In genomic region chrX:115892787-115893671, GRCh38 we compare ENCODE assay signal across 9 cellular contexts.
DNase-seq lines count a peak whose midpoint lies in the region; ATAC-seq lines count a peak whose summit lies in the region.
"Had no signal": no experiment of that assay in that cellular context is flagged by ENCODE, and none has a peak within 500 bp of the region (broad histone marks: within the 10 kb centered on the region; RNA-seq: fewer than 3 reads in every experiment).

No MANE protein-coding gene starts in this region.

- no peak overlapping the region for H3K27ac Mint-ChIP-seq in stimulated activated memory B cell treated with anti-CD40 and anti-IgM and Interleukin-4, amounts not matched to agents 10 μg/mL and 1 μg/mL and 100 μg/mL, for 72 hours
- H3K27ac Mint-ChIP-seq: activated naive CD8-positive, alpha-beta T cell treated with anti-CD3 and anti-CD28 coated beads, Interleukin-2, amount 10 ng/mL, durations not matched to agents 7 days and 5 days had no signal

- peak; percentile 52 for ATAC-seq in HG02943 (IDR thresholded peaks at IDR 0.05; ENCODE audit: low read depth, unreplicated experiment)
- ATAC-seq in stimulated activated memory B cell treated with anti-CD40 and anti-IgM and Interleukin-4, amounts not matched to agents 10 μg/mL and 1 μg/mL and 100 μg/mL, for 72 hours, result no peak

- H3K9me3 Mint-ChIP-seq in stimulated activated memory B cell treated with anti-CD40 and anti-IgM and Interleukin-4, amounts not matched to agents 10 μg/mL and 1 μg/mL and 100 μg/mL, for 72 hours, result peaks cover 3% of the 10 kb centered on the region

- H3K36me3 Mint-ChIP-seq in stimulated activated memory B cell treated with anti-CD40 and anti-IgM and Interleukin-4, amounts not matched to agents 10 μg/mL and 1 μg/mL and 100 μg/mL, for 72 hours, result no peaks in the 10 kb centered on the region
- H3K36me3 Mint-ChIP-seq: activated naive CD8-positive, alpha-beta T cell treated with anti-CD3 and anti-CD28 coated beads, Interleukin-2, amount 10 ng/mL, durations not matched to agents 7 days and 5 days had no signal

- no peaks in the 10 kb centered on the region for H3K4me1 Mint-ChIP-seq in stimulated activated memory B cell treated with anti-CD40 and anti-IgM and Interleukin-4, amounts not matched to agents 10 μg/mL and 1 μg/mL and 100 μg/mL, for 72 hours
- H3K4me1 Mint-ChIP-seq: activated naive CD8-positive, alpha-beta T cell treated with anti-CD3 and anti-CD28 coated beads, Interleukin-2, amount 10 ng/mL, durations not matched to agents 7 days and 5 days had no signal

- DNase-seq in activated CD8-positive, alpha-beta memory T cell treated with anti-CD3 and anti-CD28 coated beads for 24 hours, result peak; percentile 67
- no peak for DNase-seq in activated CD8-positive, alpha-beta memory T cell treated with anti-CD3 and anti-CD28 coated beads, Interleukin-2, amount 50 U/mL, for 48 hours
- peak; percentile 40 for DNase-seq in NCI-H2171 (lab: John Stamatoyannopoulos, UW)
- peak in 48 of 61 donors; percentile 0 to 90 (median 51) for DNase-seq in caudate nucleus (lab: John Stamatoyannopoulos, UW)
- peak; percentile 85 for DNase-seq in midbrain (lab: John Stamatoyannopoulos, UW)
- DNase-seq in GF-D8 (lab: John Stamatoyannopoulos, UW), result no peak
- DNase-seq: activated naive CD8-positive, alpha-beta T cell treated with anti-CD3 and anti-CD28 coated beads, Interleukin-2, amount 10 ng/mL, durations not matched to agents 7 days and 5 days had no signal

- no peaks in the 10 kb centered on the region for H3K27me3 Mint-ChIP-seq in stimulated activated memory B cell treated with anti-CD40 and anti-IgM and Interleukin-4, amounts not matched to agents 10 μg/mL and 1 μg/mL and 100 μg/mL, for 72 hours
- H3K27me3 Mint-ChIP-seq: activated naive CD8-positive, alpha-beta T cell treated with anti-CD3 and anti-CD28 coated beads, Interleukin-2, amount 10 ng/mL, durations not matched to agents 7 days and 5 days had no signal

- H3K27ac ChIP-seq in caudate nucleus (ENCODE audit: low read depth, low read length), result peak overlapping the region; percentile 94

- H3K4me3 Mint-ChIP-seq in stimulated activated memory B cell treated with anti-CD40 and anti-IgM and Interleukin-4, amounts not matched to agents 10 μg/mL and 1 μg/mL and 100 μg/mL, for 72 hours, result no peak overlapping the region
- H3K4me3 Mint-ChIP-seq: activated naive CD8-positive, alpha-beta T cell treated with anti-CD3 and anti-CD28 coated beads, Interleukin-2, amount 10 ng/mL, durations not matched to agents 7 days and 5 days had no signal

Comparison
In these comparisons a context has a peak if more than half of its experiments do, and no peak if none do; other contexts are left out.
1. DNase-seq: peak in activated CD8-positive, alpha-beta memory T cell treated with anti-CD3 and anti-CD28 coated beads for 24 hours (single experiment), NCI-H2171 (single experiment), caudate nucleus (48 of 61) and midbrain (single experiment); none in activated CD8-positive, alpha-beta memory T cell treated with anti-CD3 and anti-CD28 coated beads, Interleukin-2, amount 50 U/mL, for 48 hours (single experiment) and GF-D8 (single experiment).